1 cellular context compared by ENCODE assay signal in genomic region chr1:219906924-219907771, GRCh38.
A peak's percentile ranks its signal among the peaks of the same experiment; 100 is the strongest.
TF ChIP-seq lines count a peak whose summit lies in the region.

No MANE protein-coding gene starts in this region.

TF ChIP-seq in K562, 482 proteins besides CTCF, POLR2A, EP300 and RAD21 (continued from another document and continues in another):
- TF ChIP-seq PREB (CRISPR knock-in tag; IDR thresholded peaks at IDR 0.05) (no peak), RBM25 (IDR thresholded peaks at IDR 0.05; ENCODE audit: low read depth, low read length, severe bottlenecking) (no peak), KHSRP (IDR thresholded peaks at IDR 0.05) (peak; percentile 84; the same call in 1 of the 2 replicates), NFIC (IDR thresholded peaks at IDR 0.05) (peak; percentile 96), TRIM28 (IDR thresholded peaks at IDR 0.05) (peak; percentile 49), ZNF121 (CRISPR knock-in tag; conservative IDR thresholded peaks at IDR 0.05) (no peak), ZNF77 (CRISPR knock-in tag; IDR thresholded peaks at IDR 0.05) (no peak), MCM3 (IDR thresholded peaks at IDR 0.05) (no peak), ZNF311 (CRISPR knock-in tag; IDR thresholded peaks at IDR 0.05) (peak; percentile 77), ZFP36 (IDR thresholded peaks at IDR 0.05; ENCODE audit: low read depth, low read length, partially characterized antibody) (no peak), ESRRA (IDR thresholded peaks at IDR 0.05; ENCODE audit: borderline replicate concordance, low read depth) (peak; percentile 69), ZNF134 (CRISPR knock-in tag; conservative IDR thresholded peaks at IDR 0.05) (peak; percentile 59), ZNF12 (CRISPR knock-in tag; IDR thresholded peaks at IDR 0.05) (no peak), POLR3A (IDR thresholded peaks at IDR 0.05; ENCODE audit: borderline replicate concordance, extremely low read depth, insufficient read depth, insufficient read length) (no peak), CHD4 (IDR thresholded peaks at IDR 0.05; ENCODE audit: insufficient read depth, insufficient replicate concordance, low read depth, low read length, poor library complexity, severe bottlenecking) (no peak), TAF7 (tag; IDR thresholded peaks at IDR 0.05) (no peak), POLR2H (tag; IDR thresholded peaks at IDR 0.05; ENCODE audit: low read depth) (peak; percentile 58; the same call in 1 of the 2 replicates), BDP1 (IDR thresholded peaks at IDR 0.05; ENCODE audit: insufficient read depth, insufficient read length) (no peak), NELFE (IDR thresholded peaks at IDR 0.05; ENCODE audit: insufficient read depth, insufficient read length) (no peak), RBM15 (IDR thresholded peaks at IDR 0.05; ENCODE audit: insufficient read depth, low read length) (no peak), NR3C1 (CRISPR knock-in tag; IDR thresholded peaks at IDR 0.05) (no peak), FOXK1 (CRISPR knock-in tag; IDR thresholded peaks at IDR 0.05; ENCODE audit: borderline replicate concordance) (no peak), MCM2 (IDR thresholded peaks at IDR 0.05; ENCODE audit: low read depth) (0 out of 2 replicates have a peak, but pooled peaks have one; percentile 52), RFX1 (IDR thresholded peaks at IDR 0.05) (no peak; the same call in 1 of the 2 replicates), RBBP5 (IDR thresholded peaks at IDR 0.05; ENCODE audit: borderline replicate concordance, insufficient read depth, low read length, poor library complexity, severe bottlenecking) (peak; percentile 45), HLTF (IDR thresholded peaks at IDR 0.05) (peak; percentile 86; the same call in 1 of the 2 replicates), MIER1 (IDR thresholded peaks at IDR 0.05; ENCODE audit: low read depth) (peak; percentile 72; the same call in 1 of the 2 replicates), ZMIZ1 (IDR thresholded peaks at IDR 0.05; ENCODE audit: low read depth in 2 of 2, low read length in 2 of 2) (peak in 1 of 2 experiments; percentile 97; a peak in 2 of 4 replicates), MAFK (IDR thresholded peaks at IDR 0.05; ENCODE audit: low read length) (no peak), MAX (CRISPR knock-in tag; IDR thresholded peaks at IDR 0.05) (peak; percentile 62; the same call in 1 of the 2 replicates), ZNF445 (CRISPR knock-in tag; IDR thresholded peaks at IDR 0.05; ENCODE audit: low read depth) (no peak), ZNF551 (CRISPR knock-in tag; IDR thresholded peaks at IDR 0.05) (no peak), IRF1 (CRISPR knock-in tag; IDR thresholded peaks at IDR 0.05; ENCODE audit: borderline replicate concordance) (no peak), NR4A1 (CRISPR knock-in tag; IDR thresholded peaks at IDR 0.05) (no peak), NR4A1 (tag; IDR thresholded peaks at IDR 0.05) (peak; percentile 72; the same call in 1 of the 2 replicates), ZFPM2 (CRISPR knock-in tag; IDR thresholded peaks at IDR 0.05) (no peak), ZNF143 (CRISPR knock-in tag; IDR thresholded peaks at IDR 0.05) (no peak), E2F3 (CRISPR knock-in tag; IDR thresholded peaks at IDR 0.05) (no peak), STAG1 (CRISPR knock-in tag; IDR thresholded peaks at IDR 0.05; ENCODE audit: borderline replicate concordance) (no peak), ZNF785 (CRISPR knock-in tag; IDR thresholded peaks at IDR 0.05) (no peak), ZNF644 (tag; IDR thresholded peaks at IDR 0.05; ENCODE audit: low read depth) (peak; percentile 93), ZNF707 (CRISPR knock-in tag; conservative IDR thresholded peaks at IDR 0.05) (no peak), RBM17 (IDR thresholded peaks at IDR 0.05; ENCODE audit: borderline replicate concordance, low read depth, low read length) (no peak), MECOM (CRISPR knock-in tag; IDR thresholded peaks at IDR 0.05) (no peak; the same call in 1 of the 2 replicates), ETS2 (tag; IDR thresholded peaks at IDR 0.05; ENCODE audit: borderline replicate concordance, poor library complexity, severe bottlenecking) (no peak), DNMT1 (IDR thresholded peaks at IDR 0.05) (peak; percentile 26; the same call in 1 of the 2 replicates), GATAD2A (IDR thresholded peaks at IDR 0.05) (peak; percentile 66; the same call in 1 of the 2 replicates), ZNF324 (CRISPR knock-in tag; IDR thresholded peaks at IDR 0.05) (no peak), ZNF740 (CRISPR knock-in tag; IDR thresholded peaks at IDR 0.05) (peak; percentile 96), ZNF740 (tag; IDR thresholded peaks at IDR 0.05) (peak in 1 of 2 experiments; percentile 73; a peak in 2 of 4 replicates), UBTF (IDR thresholded peaks at IDR 0.05; ENCODE audit: borderline replicate concordance in 1 of 2, low read depth in 2 of 2, low read length in 2 of 2) (0 out of 4 replicates have a peak, but pooled peaks have one; percentile 15 to 41), PRDM10 (IDR thresholded peaks at IDR 0.05; ENCODE audit: partially characterized antibody) (peak; percentile 59), CGGBP1 (CRISPR knock-in tag; IDR thresholded peaks at IDR 0.05) (no peak), TGIF2 (CRISPR knock-in tag; IDR thresholded peaks at IDR 0.05) (no peak), ERF (CRISPR knock-in tag; IDR thresholded peaks at IDR 0.05) (no peak), ESRRB (CRISPR knock-in tag; IDR thresholded peaks at IDR 0.05; ENCODE audit: borderline replicate concordance) (no peak), L3MBTL2 (IDR thresholded peaks at IDR 0.05) (peak; percentile 34; the same call in 1 of the 2 replicates), TRIM25 (IDR thresholded peaks at IDR 0.05; ENCODE audit: borderline replicate concordance) (peak; percentile 89; the same call in 1 of the 2 replicates), ZNF23 (CRISPR knock-in tag; IDR thresholded peaks at IDR 0.05) (no peak)
